9 cellular contexts compared by ENCODE assay signal in the genomic region with DNA sequence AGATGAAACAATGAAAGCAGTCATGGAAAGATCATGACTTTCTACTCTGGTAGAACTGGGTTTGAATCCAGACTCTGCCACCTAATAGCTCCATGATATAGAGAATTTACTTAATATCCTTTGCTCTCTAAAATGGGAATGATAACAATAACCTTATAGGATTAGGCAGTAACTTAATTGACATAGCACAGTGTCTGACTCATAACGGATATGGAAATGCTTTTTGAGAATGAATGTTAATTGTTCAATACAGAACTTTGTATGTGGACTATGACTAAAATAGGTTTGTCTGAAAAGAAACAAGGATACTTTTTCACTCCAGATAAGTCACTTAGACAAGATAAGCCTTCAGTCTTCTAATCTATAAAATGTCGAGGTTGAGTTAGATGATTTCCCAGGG.
"Had no signal": no experiment of that assay in that cellular context is flagged by ENCODE, and none has a peak within 500 bp of the region (broad histone marks: within the 10 kb centered on the region; RNA-seq: fewer than 3 reads in every experiment).

No MANE protein-coding gene starts in this region.

- DNase-seq: GM23248, GOT3, H7, H9, HCEC 1CT, HFFc6 had no signal

- H2AFZ ChIP-seq: GM23248, GM23338 had no signal

- H3K9me3 ChIP-seq: HAP-1 had no signal

- H3K36me3 ChIP-seq: HAP-1 had no signal

- H3K27ac ChIP-seq: GM23248 had no signal

- H3K9ac ChIP-seq: GM23248 had no signal

- H3K4me3 ChIP-seq: GM23248, GM23338, HAP-1 had no signal

- ATAC-seq: GM23338, HCT116 had no signal

- H3K4me2 ChIP-seq: GM23338 had no signal
